Comparison of ENCODE assay signal across 23 cellular contexts in genomic region chr3:53703630-53704362, GRCh38.
A peak's percentile ranks its signal among the peaks of the same experiment; 100 is the strongest.
DNase-seq lines count a peak whose midpoint lies in the region; ATAC-seq and TF ChIP-seq lines count a peak whose summit lies in the region.
"Had no signal": no experiment of that assay in that cellular context is flagged by ENCODE, and none has a peak within 500 bp of the region (broad histone marks: within the 10 kb centered on the region; RNA-seq: fewer than 3 reads in every experiment).

No MANE protein-coding gene starts in this region.

- H3K36me3 Mint-ChIP-seq in activated T-helper 2 cell treated with anti-CD3 and anti-CD28 coated beads, Interferon-gamma antibody, Interleukin-2, Interleukin-4, amounts not matched to agents 10 μg/mL and 5 μg/mL and 100 μg/mL, durations not matched to agents 14 hours and 24 hours and 36 hours (ENCODE audit: low read depth), result no peaks in the 10 kb centered on the region
- H3K36me3 Mint-ChIP-seq: CD4-positive, alpha-beta memory T cell; mesothelial cell of epicardium; natural killer cell had no signal

- peaks cover 43% of the 10 kb centered on the region for H3K4me1 Mint-ChIP-seq in activated T-helper 2 cell treated with anti-CD3 and anti-CD28 coated beads, Interferon-gamma antibody, Interleukin-2, Interleukin-4, amounts not matched to agents 10 μg/mL and 5 μg/mL and 100 μg/mL, durations not matched to agents 14 hours and 24 hours and 36 hours (ENCODE audit: low read depth)
- H3K4me1 Mint-ChIP-seq: natural killer cell had no signal

- no peak overlapping the region for H3K4me3 Mint-ChIP-seq in activated T-helper 2 cell treated with anti-CD3 and anti-CD28 coated beads, Interferon-gamma antibody, Interleukin-2, Interleukin-4, amounts not matched to agents 10 μg/mL and 5 μg/mL and 100 μg/mL, durations not matched to agents 14 hours and 24 hours and 36 hours (ENCODE audit: low read depth)
- H3K4me3 Mint-ChIP-seq: activated naive CD4-positive, alpha-beta T cell treated with anti-CD3 and anti-CD28 coated beads for 36 hours; activated T-cell treated with anti-CD3 and anti-CD28 coated beads, Interleukin-2, amount 50 U/mL, for 24 hours; CD4-positive, alpha-beta memory T cell; mesothelial cell of epicardium; natural killer cell had no signal

- H3K4me1 ChIP-seq in BLaER1, result peaks cover 27% of the 10 kb centered on the region

- H3K4me3 ChIP-seq in BLaER1, result no peak overlapping the region
- H3K4me3 ChIP-seq: testis had no signal

- H3K9me3 Mint-ChIP-seq in activated T-helper 2 cell treated with anti-CD3 and anti-CD28 coated beads, Interferon-gamma antibody, Interleukin-2, Interleukin-4, amounts not matched to agents 10 μg/mL and 5 μg/mL and 100 μg/mL, durations not matched to agents 14 hours and 24 hours and 36 hours, result no peaks in the 10 kb centered on the region
- H3K9me3 Mint-ChIP-seq: activated naive CD4-positive, alpha-beta T cell treated with anti-CD3 and anti-CD28 coated beads for 36 hours; activated T-cell treated with anti-CD3 and anti-CD28 coated beads, Interleukin-2, amount 50 U/mL, for 24 hours; CD4-positive, alpha-beta memory T cell; mesothelial cell of epicardium; natural killer cell had no signal

- intact Hi-C loops in activated T-helper 2 cell treated with anti-CD3 and anti-CD28 coated beads, Interferon-gamma antibody, Interleukin-2, Interleukin-4, amounts not matched to agents 10 μg/mL and 5 μg/mL and 100 μg/mL, durations not matched to agents 14 hours and 24 hours and 36 hours (cut with micrococcal nuclease), result no loop called here

- no peak overlapping the region for H3K9ac ChIP-seq in BLaER1

- H4K20me1 ChIP-seq in BLaER1, result no peaks in the 10 kb centered on the region

- H3K36me3 ChIP-seq in BLaER1, result no peaks in the 10 kb centered on the region

- DNase-seq in activated T-helper 2 cell treated with anti-CD3 and anti-CD28 coated beads, Interferon-gamma antibody, Interleukin-2, Interleukin-4, amounts not matched to agents 10 μg/mL and 5 μg/mL and 100 μg/mL, durations not matched to agents 14 hours and 24 hours and 36 hours (ENCODE audit: low spot score), result peak; percentile 5
- DNase-seq in mucosa of gallbladder (ENCODE audit: low spot score), result peak; percentile 9
- DNase-seq in activated naive CD4-positive, alpha-beta T cell treated with Interleukin-2 at 50 U/mL for 16 hours, result no peak
- DNase-seq: activated naive CD4-positive, alpha-beta T cell treated with anti-CD3 and anti-CD28 coated beads for 36 hours; activated T-cell treated with anti-CD3 and anti-CD28 coated beads, Interleukin-2, amount 50 U/mL, for 24 hours; amniotic stem cell; CD4-positive, alpha-beta memory T cell; dermis blood vessel endothelial cell; left colon; natural killer cell; NCI-H1092; NCI-H2029; NCI-H226; NCI-H82; posterior cingulate gyrus; SHP77; testis had no signal

- peaks cover 6% of the 10 kb centered on the region for H3K27me3 Mint-ChIP-seq in activated T-helper 2 cell treated with anti-CD3 and anti-CD28 coated beads, Interferon-gamma antibody, Interleukin-2, Interleukin-4, amounts not matched to agents 10 μg/mL and 5 μg/mL and 100 μg/mL, durations not matched to agents 14 hours and 24 hours and 36 hours (ENCODE audit: low read depth)
- H3K27me3 Mint-ChIP-seq: activated T-cell treated with anti-CD3 and anti-CD28 coated beads, Interleukin-2, amount 50 U/mL, for 24 hours; CD4-positive, alpha-beta memory T cell had no signal

- peak overlapping the region; percentile 52 for H3K4me2 ChIP-seq in BLaER1

- H3K27ac ChIP-seq in BLaER1, result no peak overlapping the region
- H3K27ac ChIP-seq: testis, VCaP had no signal

- no peaks in the 10 kb centered on the region for H3K27me3 ChIP-seq in BLaER1
- H3K27me3 ChIP-seq: testis had no signal

- ATAC-seq in HG02885 (IDR thresholded peaks at IDR 0.05; ENCODE audit: poor library complexity, unreplicated experiment) (no peak), HG02981 (IDR thresholded peaks at IDR 0.05; ENCODE audit: unreplicated experiment) (no peak)
- ATAC-seq: left colon, natural killer cell had no signal

- no peaks in the 10 kb centered on the region for H3K9me3 ChIP-seq in BLaER1
- H3K9me3 ChIP-seq: testis had no signal

- TF ChIP-seq CTCF in GM12872 (IDR thresholded peaks at IDR 0.05; ENCODE audit: insufficient read depth, low read depth, low read length), result peak; percentile 25; the same call in 1 of the 3 replicates

- H3K27ac Mint-ChIP-seq in activated T-helper 2 cell treated with anti-CD3 and anti-CD28 coated beads, Interferon-gamma antibody, Interleukin-2, Interleukin-4, amounts not matched to agents 10 μg/mL and 5 μg/mL and 100 μg/mL, durations not matched to agents 14 hours and 24 hours and 36 hours, result peak overlapping the region; percentile 33
- H3K27ac Mint-ChIP-seq: activated naive CD4-positive, alpha-beta T cell treated with anti-CD3 and anti-CD28 coated beads for 36 hours; activated T-cell treated with anti-CD3 and anti-CD28 coated beads, Interleukin-2, amount 50 U/mL, for 24 hours; CD4-positive, alpha-beta memory T cell; mesothelial cell of epicardium; natural killer cell had no signal
